In genomic region chr6:28501259-28501658, GRCh38 we compare ENCODE assay signal across 9 cellular contexts. TPM values are rescaled to one million over a fixed set of nuclear protein-coding genes. Genes with fewer than 3 reads are reported as not detected.
"Had no signal": no experiment of that assay in that cellular context is flagged by ENCODE, and none has a peak within 500 bp of the region (broad histone marks: within the 10 kb centered on the region; RNA-seq: fewer than 3 reads in every experiment).

No MANE protein-coding gene starts in this region.

- H2AFZ ChIP-seq: GM23338 had no signal

- DNase-seq: H9, HCEC 1CT, KG1 had no signal

- H3K4me3 ChIP-seq: GM23338 had no signal

- H3K4me2 ChIP-seq: GM23338 had no signal

- ATAC-seq: GM23338 had no signal

- FAIRE-seq: H1, H54, HTR-8/SVneo had no signal

RNA-seq across cellular contexts. Expression of gene GPX6, which starts 14.3 kb away (rescaled TPM):
- total RNA-seq: GM23338, H1, H9, HT-29 had no signal
- polyA plus RNA-seq: GM23338, H1, IgD-negative memory B cell had no signal

RNA-seq across cellular contexts. Expression of gene GPX5, which starts 24.4 kb away (rescaled TPM):
- total RNA-seq: GM23338, H1, H9, HT-29 had no signal
- polyA plus RNA-seq: GM23338, IgD-negative memory B cell had no signal
